ENCODE assay signal across 8 cellular contexts in genomic region chr18:55587341-55588000, GRCh38. TPM values are rescaled to one million over a fixed set of nuclear protein-coding genes. Genes with fewer than 3 reads are reported as not detected.
DNase-seq lines count a peak whose midpoint lies in the region; ATAC-seq, FAIRE-seq and TF ChIP-seq lines count a peak whose summit lies in the region.

No MANE protein-coding gene starts in this region.

- peak overlapping the region; percentile 90 for H3K9ac ChIP-seq in IMR-90 (ENCODE audit: low read depth, low read length)
- H3K9ac ChIP-seq in SK-N-MC (ENCODE audit: insufficient read length): peak overlapping the region; percentile 37
- H3K9ac ChIP-seq in endothelial cell of umbilical vein (replicated peaks; ENCODE audit: extremely low read depth, insufficient read depth, low read length): peak overlapping the region; percentile 100
- H3K9ac ChIP-seq in muscle layer of colon (ENCODE audit: low read length): no peak overlapping the region

- no peak for FAIRE-seq in endothelial cell of umbilical vein (lab: Jason Lieb, UNC)

- H3K9me1 ChIP-seq in IMR-90 (ENCODE audit: insufficient read depth, low read length): no peaks in the 10 kb centered on the region
- no peaks in the 10 kb centered on the region for H3K9me1 ChIP-seq in endothelial cell of umbilical vein (replicated peaks; ENCODE audit: control insufficient read depth, extremely low read depth, insufficient read depth, low read length)

- peak overlapping the region; percentile 64 to 90 (median 83) for H3K27ac Mint-ChIP-seq in CD14-positive monocyte

- peak overlapping the region; percentile 82 for H2AFZ ChIP-seq in IMR-90 (replicated peaks; ENCODE audit: low read length, poor library complexity)
- no peak overlapping the region for H2AFZ ChIP-seq in endothelial cell of umbilical vein (ENCODE audit: low read depth, low read length)

- peak overlapping the region; percentile 93 for H2BK5ac ChIP-seq in IMR-90 (ENCODE audit: low read depth, low read length, poor library complexity, severe bottlenecking)

- peaks cover 0 to 21% of the 10 kb centered on the region in 2 experiments; a peak in 2 of 4 replicates for H3K79me1 ChIP-seq in IMR-90 (ENCODE audit: low read depth in 1 of 2, low read length in 2 of 2)

- H3K4me3 ChIP-seq in IMR-90 (ENCODE audit: insufficient read depth, low read depth, low read length) (peak overlapping the region; percentile 78), SK-N-MC (peak overlapping the region; percentile 79), endothelial cell of umbilical vein (replicated peaks in 1 of 3; ENCODE audit: insufficient read depth in 1 of 3, low read depth in 1 of 3, low read length in 3 of 3) (peak overlapping the region; percentile 86 to 96 (median 87)), muscle layer of colon (ENCODE audit: low read depth in 1 of 2, low read length in 2 of 2) (peak overlapping the region; percentile 58 to 70), aorta (ENCODE audit: low read length in 2 of 2) (peak overlapping the region; percentile 96 to 99)

- H2BK15ac ChIP-seq in IMR-90 (ENCODE audit: low read depth, low read length): 0 out of 3 replicates have a peak overlapping the region, but pooled peaks have one; percentile 33

- TF ChIP-seq RAD21 in IMR-90 (IDR thresholded peaks at IDR 0.05; ENCODE audit: low read length): no peak

- H3K18ac ChIP-seq in IMR-90 (ENCODE audit: low read depth, low read length): peak overlapping the region; percentile 69

- H3K79me2 ChIP-seq in endothelial cell of umbilical vein (ENCODE audit: control insufficient read depth, insufficient read depth, low read length): peaks cover 52% of the 10 kb centered on the region

- peaks cover 3% of the 10 kb centered on the region for H3K4me1 ChIP-seq in IMR-90 (ENCODE audit: control insufficient read depth, insufficient read depth, low read length)
- peaks cover 27% of the 10 kb centered on the region for H3K4me1 ChIP-seq in endothelial cell of umbilical vein (ENCODE audit: control insufficient read depth, extremely low read depth, insufficient read depth, low read length)
- peaks cover 19% of the 10 kb centered on the region for H3K4me1 ChIP-seq in muscle layer of colon (ENCODE audit: insufficient read depth, low read length)
- H3K4me1 ChIP-seq in aorta (ENCODE audit: control insufficient read depth in 1 of 2, insufficient read depth in 2 of 2, low read length in 2 of 2): no peaks in the 10 kb centered on the region

- no peak overlapping the region for H4K91ac ChIP-seq in IMR-90 (ENCODE audit: insufficient read depth, low read depth, low read length)

- peaks cover 0 to 3% (median 0%) of the 10 kb centered on the region in 7 donors for H3K9me3 Mint-ChIP-seq in CD14-positive monocyte

- no peaks in the 10 kb centered on the region for H3K36me3 ChIP-seq in IMR-90 (ENCODE audit: control insufficient read depth, insufficient read depth, low read length)
- no peaks in the 10 kb centered on the region for H3K36me3 ChIP-seq in SK-N-MC (ENCODE audit: insufficient read depth, low read length)
- H3K36me3 ChIP-seq in endothelial cell of umbilical vein (ENCODE audit: control insufficient read depth in 2 of 2, extremely low read depth in 1 of 2, insufficient read depth in 2 of 2, low read length in 2 of 2): peaks cover 0 to 12% of the 10 kb centered on the region in 2 experiments
- no peaks in the 10 kb centered on the region for H3K36me3 ChIP-seq in muscle layer of colon (ENCODE audit: insufficient read depth, low read length)
- H3K36me3 ChIP-seq in aorta (ENCODE audit: control insufficient read depth in 1 of 2, insufficient read depth in 2 of 2, low read length in 1 of 2): no peaks in the 10 kb centered on the region

- H3K56ac ChIP-seq in IMR-90 (ENCODE audit: extremely low read depth, insufficient read depth, low read length): peak overlapping the region; percentile 92

- peak overlapping the region; percentile 58; the same call in 1 of the 2 replicates for H2BK20ac ChIP-seq in IMR-90 (ENCODE audit: low read depth, low read length)

- TF ChIP-seq POLR2A in IMR-90 (IDR thresholded peaks at IDR 0.05; ENCODE audit: low read depth, low read length): no peak
- TF ChIP-seq POLR2A in endothelial cell of umbilical vein (IDR thresholded peaks at IDR 0.05; ENCODE audit: low read depth, low read length): no peak

- CTCF ChIA-PET in IMR-90 (lab: Yijun Ruan, JAX) (interaction anchor here (0.6 to 1.2 kb wide), 3 partner anchors 181 to 801 kb away, joined by 3 to 5 read pairs (median 3); no protein-coding TSS in a partner anchor), endothelial cell of umbilical vein (lab: Charles Lee) (interaction anchor here (0.9 to 2.6 kb wide), 4 partner anchors 172 to 352 kb away, joined by 3 to 12 read pairs (median 6); no protein-coding TSS in a partner anchor)

- H3K4me2 ChIP-seq in IMR-90 (ENCODE audit: low read depth, low read length): peak overlapping the region; percentile 65
- peak overlapping the region; percentile 58 for H3K4me2 ChIP-seq in endothelial cell of umbilical vein (ENCODE audit: insufficient read depth, low read length)

- ATAC-seq in IMR-90 (ENCODE audit: low read depth) (no peak), aorta (ENCODE audit: low FRiP score) (no peak), HG03045 (IDR thresholded peaks at IDR 0.05; ENCODE audit: unreplicated experiment) (no peak)

- H3K27me3 ChIP-seq in IMR-90 (ENCODE audit: control insufficient read depth, insufficient read depth, low read length) (no peaks in the 10 kb centered on the region), endothelial cell of umbilical vein (ENCODE audit: control insufficient read depth in 2 of 2, insufficient read depth in 2 of 2, low read length in 2 of 2) (no peaks in the 10 kb centered on the region), muscle layer of colon (ENCODE audit: control insufficient read depth in 1 of 2, insufficient read depth in 2 of 2, low read length in 2 of 2) (no peaks in the 10 kb centered on the region), aorta (ENCODE audit: control insufficient read depth in 1 of 2, insufficient read depth in 2 of 2, low read length in 1 of 2) (no peaks in the 10 kb centered on the region)

- POLR2A ChIA-PET in IMR-90 (lab: Charles Lee; ENCODE audit: unreplicated experiment) (no interaction called here), endothelial cell of umbilical vein (lab: Charles Lee) (interaction anchor here (0.6 to 1.3 kb wide), 4 partner anchors 76 to 873 kb away, joined by 3 to 4 read pairs (median 4); no protein-coding TSS in a partner anchor)

- H4K8ac ChIP-seq in IMR-90 (ENCODE audit: low read depth in 2 of 2, low read length in 2 of 2): peak overlapping the region in 1 of 2 experiments; percentile 64; a peak in 1 of 4 replicates

- H3K9me3 ChIP-seq in IMR-90 (ENCODE audit: control insufficient read depth, insufficient read depth, low read length): no peaks in the 10 kb centered on the region
- no peaks in the 10 kb centered on the region for H3K9me3 ChIP-seq in SK-N-MC (ENCODE audit: low read depth, low read length)
- no peaks in the 10 kb centered on the region for H3K9me3 ChIP-seq in endothelial cell of umbilical vein (replicated peaks; ENCODE audit: control insufficient read depth, insufficient read depth, low read length)
- H3K9me3 ChIP-seq in muscle layer of colon (ENCODE audit: low read length): no peaks in the 10 kb centered on the region
- H3K9me3 ChIP-seq in aorta (ENCODE audit: control insufficient read depth, low read length): no peaks in the 10 kb centered on the region

- peak overlapping the region; percentile 63; the same call in 1 of the 2 replicates for H2BK120ac ChIP-seq in IMR-90 (ENCODE audit: low read depth, low read length)

- no TSS peak for BruUV-seq in IMR-90 (replicated peaks; lab: Mats Ljungman, UMichigan)
- BruUV-seq in endothelial cell of umbilical vein (replicated peaks; lab: Mats Ljungman, UMichigan): no TSS peak

- H3K23ac ChIP-seq in IMR-90 (ENCODE audit: low read depth, low read length): peak overlapping the region; percentile 87; the same call in 1 of the 2 replicates

- peak overlapping the region; percentile 81 for H3K14ac ChIP-seq in IMR-90 (replicated peaks; ENCODE audit: low read depth, low read length)

- intact Hi-C loops in CD14-positive monocyte (cut with micrococcal nuclease) (loop anchor here in 1 of 2 donors (5.0 to 10.0 kb wide), 2 partner anchors 667 to 1065 kb away; partner anchors contain the start of gene WDR7), IMR-90 (cut with micrococcal nuclease) (loop anchor here (2.0 to 10.0 kb wide), 8 partner anchors 85 to 647 kb away; no protein-coding TSS in a partner anchor), endothelial cell of umbilical vein (cut with micrococcal nuclease) (loop anchor here (5.0 to 10.0 kb wide), 5 partner anchors 250 to 870 kb away; no protein-coding TSS in a partner anchor), aorta (cut with DNase I) (loop anchor here (5.0 to 10.0 kb wide), 7 partner anchors 113 to 345 kb away; no protein-coding TSS in a partner anchor)

- DNase-seq in CD14-positive monocyte (ENCODE audit: low spot score): no peak
- DNase-seq in IMR-90: peak; percentile 51
- DNase-seq in SK-N-MC (ENCODE audit: low read depth, low spot score): no peak
- DNase-seq in endothelial cell of umbilical vein (ENCODE audit: low read depth, low spot score): peak; percentile 63
- peak in 1 of 2 donors; percentile 50 for DNase-seq in aorta
- DNase-seq in DMS114 treated with DMSO at 0.1 percent for 48 hours (lab: John Stamatoyannopoulos, UW; ENCODE audit: unreplicated experiment): no peak

- dilution Hi-C loops in IMR-90 (cut with HindIII; ENCODE audit: low sequenced_read_pairs, unreplicated experiment) (no loop called here), endothelial cell of umbilical vein (cut with MboI; ENCODE audit: extremely low pct_ligation_motif_present, low sequenced_read_pairs) (no loop called here)

- TF ChIP-seq CTCF in CD14-positive monocyte (IDR thresholded peaks at IDR 0.05) (no peak), IMR-90 (conservative IDR thresholded peaks at IDR 0.05; ENCODE audit: low read depth, low read length) (no peak), endothelial cell of umbilical vein (IDR thresholded peaks at IDR 0.05; ENCODE audit: extremely low read depth in 1 of 2, insufficient read depth in 1 of 2, low read depth in 1 of 2, low read length in 2 of 2) (no peak)

- in situ Hi-C loops in IMR-90 (cut with MboI; ENCODE audit: low sequenced_read_pairs): loop anchor here (5.0 to 10.0 kb wide), 2 partner anchors 170 to 353 kb away; no protein-coding TSS in a partner anchor

- peak overlapping the region; percentile 56 for H4K5ac ChIP-seq in IMR-90 (ENCODE audit: low read depth, low read length)

- H3K4me1 Mint-ChIP-seq in CD14-positive monocyte: peaks cover 26% of the 10 kb centered on the region

- H3K36me3 Mint-ChIP-seq in CD14-positive monocyte: no peaks in the 10 kb centered on the region

- H3K27ac ChIP-seq in IMR-90 (ENCODE audit: insufficient read depth, low read length): peak overlapping the region; percentile 99
- no peak overlapping the region for H3K27ac ChIP-seq in SK-N-MC
- H3K27ac ChIP-seq in endothelial cell of umbilical vein (ENCODE audit: insufficient read depth, low read depth, low read length): peak overlapping the region; percentile 80
- H3K27ac ChIP-seq in muscle layer of colon (ENCODE audit: low read depth, low read length): peak overlapping the region; percentile 53
- H3K27ac ChIP-seq in aorta (ENCODE audit: low read depth in 1 of 2, low read length in 2 of 2): peak overlapping the region in 1 of 2 donors; percentile 67

- H3K4ac ChIP-seq in IMR-90 (ENCODE audit: low read depth, low read length): peak overlapping the region; percentile 78

- peak overlapping the region; percentile 88 to 95 for H3K4me3 Mint-ChIP-seq in CD14-positive monocyte

- H2AK5ac ChIP-seq in IMR-90 (ENCODE audit: low read depth, low read length): no peak overlapping the region

- H2AK9ac ChIP-seq in IMR-90 (replicated peaks; ENCODE audit: low read depth, low read length, poor library complexity): no peak overlapping the region

- WGBS in IMR-90 (ENCODE audit: extremely low coverage in 2 of 2, insufficient read length in 1 of 2), 2 experiments: no CpG with 5 or more reads among the region's 44 CpGs
- 0 to 1% methylated on average over 17 to 44 of the region's 44 CpGs for WGBS in aorta, 2 donors

- peaks cover 0 to 4% (median 3%) of the 10 kb centered on the region in 3 donors for H3K27me3 Mint-ChIP-seq in CD14-positive monocyte (ENCODE audit: low read depth in 3 of 3)

- no peaks in the 10 kb centered on the region for H4K20me1 ChIP-seq in IMR-90 (ENCODE audit: insufficient read depth, low read length)
- no peaks in the 10 kb centered on the region for H4K20me1 ChIP-seq in endothelial cell of umbilical vein (replicated peaks; ENCODE audit: control insufficient read depth, extremely low read depth, insufficient read depth, low read length)

RNA-seq across cellular contexts. Expression of gene TCF4, which starts 0.5 kb away (rescaled TPM):
- 10 to 100 TPM; 10.7 to 12.9 TPM for polyA plus RNA-seq in CD14-positive monocyte
- total RNA-seq in IMR-90 (2012; rRNA removed): 83.9 and 87.1 TPM in 2 replicates
- polyA plus RNA-seq in IMR-90 (2012; rRNA removed): 29.0 and 30.0 TPM in 2 replicates
- 9.9 and 15.3 TPM in 2 replicates for polyA plus RNA-seq in IMR-90 (2012; cell fraction: cytosol; rRNA removed)
- polyA plus RNA-seq in IMR-90 (2012; cell fraction: nucleus; rRNA removed; ENCODE audit: low replicate concordance): 22.4 and 46.6 TPM in 2 replicates
- total RNA-seq in endothelial cell of umbilical vein: 374 and 390 TPM in 2 replicates
- 183 and 204 TPM in 2 replicates for polyA plus RNA-seq in endothelial cell of umbilical vein
- 105 and 111 TPM in 2 replicates for polyA plus RNA-seq in endothelial cell of umbilical vein (2011; cell fraction: cytosol; rRNA removed)
- polyA plus RNA-seq in endothelial cell of umbilical vein (2011; cell fraction: nucleus; rRNA removed): 339 and 369 TPM in 2 replicates
- polyA plus RNA-seq in endothelial cell of umbilical vein (2012): 89.6 and 91.0 TPM in 2 replicates
- polyA minus RNA-seq in endothelial cell of umbilical vein: 1,051 and 1,092 TPM in 2 replicates
- polyA minus RNA-seq in endothelial cell of umbilical vein (2011; cell fraction: cytosol; rRNA and poly(A)+ RNA removed): not detected
- 1,225 and 1,558 TPM in 2 replicates for polyA minus RNA-seq in endothelial cell of umbilical vein (2011; cell fraction: nucleus; rRNA and poly(A)+ RNA removed)
- total RNA-seq in aorta: 100 to 1,000 TPM; 108 to 297 TPM
- 10 to 100 TPM; 11.8 to 42.2 TPM for polyA plus RNA-seq in aorta

Comparison
In these comparisons a context has a peak if more than half of its experiments do, and no peak if none do; other contexts are left out.
1. DNase-seq: peak in IMR-90 (single experiment) and endothelial cell of umbilical vein (single experiment); none in CD14-positive monocyte (single experiment), SK-N-MC (single experiment) and DMS114 treated with DMSO at 0.1 percent for 48 hours (single experiment).
2. Peak in every context shown above with its lines, with median percentiles within 50 percentile points of each other: H3K4me3 ChIP-seq.